35 cellular contexts compared by ENCODE assay signal in the genomic region with DNA sequence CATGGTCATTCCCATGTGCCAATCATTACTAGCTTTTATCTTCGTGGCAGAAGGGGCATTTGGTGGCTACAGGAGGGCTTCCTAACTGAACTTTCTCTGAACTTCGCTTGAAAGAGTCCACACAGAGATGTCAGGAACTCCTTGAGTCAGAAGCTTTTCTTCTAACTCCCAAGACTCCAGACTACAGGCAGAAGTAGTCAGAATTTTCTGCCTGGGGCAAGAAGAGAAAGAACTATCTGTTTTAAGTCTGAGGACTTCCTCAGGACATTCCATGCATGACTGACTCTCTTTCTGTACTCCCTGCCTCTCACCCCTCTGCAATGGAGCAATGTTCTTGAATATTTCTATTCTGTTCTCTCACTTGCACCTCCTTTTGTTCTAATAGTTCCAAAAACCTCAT.
DNase-seq lines count a peak whose midpoint lies in the region; ATAC-seq and TF ChIP-seq lines count a peak whose summit lies in the region.
"Had no signal": no experiment of that assay in that cellular context is flagged by ENCODE, and none has a peak within 500 bp of the region (broad histone marks: within the 10 kb centered on the region; RNA-seq: fewer than 3 reads in every experiment).

No MANE protein-coding gene starts in this region.

- intact Hi-C loops in body of pancreas (cut with DNase I), result no loop called here

- no peak for TF ChIP-seq POLR2A in body of pancreas (IDR thresholded peaks at IDR 0.05)

- no peaks in the 10 kb centered on the region for H3K9me2 ChIP-seq in SK-N-SH
- H3K9me2 ChIP-seq in MM.1S (replicated peaks; ENCODE audit: insufficient read depth, low read length), result no peaks in the 10 kb centered on the region

- no peak for DNase-seq in SK-N-SH
- DNase-seq in adipocyte (ENCODE audit: low read depth), result peak; percentile 80
- peak; percentile 96 for DNase-seq in foreskin melanocyte
- no peak for DNase-seq in body of pancreas
- no peak for DNase-seq in MV-4-11 (lab: John Stamatoyannopoulos, UW)
- no peak for DNase-seq in MM.1S
- DNase-seq: activated CD4-positive, alpha-beta T cell treated with anti-CD3 and anti-CD28 coated beads, Interleukin-2, amount 10 ng/mL, durations not matched to agents 24 days and 14 days; activated effector memory CD4-positive, alpha-beta T cell treated with anti-CD3 and anti-CD28 coated beads, Interleukin-2, amount 50 U/mL, for 16 hours; activated T-cell treated with anti-CD3 and anti-CD28 coated beads, Interleukin-2, amount 50 U/mL, for 1 hour; AML-193; aorta; CD4-positive, alpha-beta memory T cell; central memory CD4-positive, alpha-beta T cell; gastrocnemius medialis; mucosa of descending colon; NCI-H1417; NCI-H2081; NCI-H2227 treated with DMSO at 0.1 percent for 48 hours; NCI-H69; occipital lobe; Peyer's patch; SHP77 treated with DMSO at 0.1 percent for 48 hours; stimulated activated CD4-positive, alpha-beta T cell treated with anti-CD3 and anti-CD28 coated beads, Interleukin-15, amount 100 ng/mL, for 24 hours; stimulated activated CD4-positive, alpha-beta T cell treated with anti-CD3 and anti-CD28 coated beads, Interleukin-4, amount 100 ng/mL, for 4 hours; T-cell; transverse colon; WERI-Rb-1 had no signal

- H3K36me3 ChIP-seq in SK-N-SH (replicated peaks in 1 of 2; ENCODE audit: control insufficient read depth in 1 of 2, insufficient read depth in 2 of 2, low read length in 1 of 2) (peaks cover 0 to 12% of the 10 kb centered on the region in 2 experiments), adipocyte (ENCODE audit: control insufficient read depth, insufficient read depth, low read length, severe bottlenecking) (no peaks in the 10 kb centered on the region), body of pancreas (replicated peaks in 1 of 2; ENCODE audit: insufficient read depth in 1 of 2, low read depth in 2 of 2) (no peaks in the 10 kb centered on the region), MM.1S (replicated peaks; ENCODE audit: insufficient read depth, low read length) (no peaks in the 10 kb centered on the region)
- H3K36me3 ChIP-seq: gastrocnemius medialis, HAP-1, Peyer's patch, transverse colon, WERI-Rb-1 had no signal

- TF ChIP-seq CTCF in SK-N-SH (IDR thresholded peaks at IDR 0.05) (no peak), body of pancreas (IDR thresholded peaks at IDR 0.05) (no peak), MM.1S (IDR thresholded peaks at IDR 0.05; ENCODE audit: low read length) (no peak)

- H3K4me1 ChIP-seq in SK-N-SH (ENCODE audit: control insufficient read depth in 1 of 2, insufficient read depth in 2 of 2, low read depth in 1 of 2, low read length in 1 of 2), result peaks cover 3 to 26% of the 10 kb centered on the region in 2 experiments; a peak in 3 of 4 replicates
- peaks cover 16% of the 10 kb centered on the region for H3K4me1 ChIP-seq in adipocyte (ENCODE audit: control insufficient read depth, insufficient read depth, low read length)
- no peaks in the 10 kb centered on the region for H3K4me1 ChIP-seq in body of pancreas
- H3K4me1 ChIP-seq in MM.1S (ENCODE audit: low read length), result no peaks in the 10 kb centered on the region
- H3K4me1 ChIP-seq: HAP-1, Peyer's patch had no signal

- CTCF ChIA-PET in SK-N-SH (lab: Yijun Ruan, JAX), result interaction anchor here (0.8 to 3.2 kb wide), 3 partner anchors 23 to 207 kb away, joined by 3 to 18 read pairs (median 3); a partner anchor contains a TSS

- H3K27ac ChIP-seq in SK-N-SH (ENCODE audit: low read depth in 2 of 2, low read length in 1 of 2), result peak overlapping the region in 1 of 2 experiments; percentile 91; a peak in 1 of 4 replicates
- no peak overlapping the region for H3K27ac ChIP-seq in body of pancreas
- no peak overlapping the region for H3K27ac ChIP-seq in MM.1S (ENCODE audit: low read length)
- H3K27ac ChIP-seq: 22Rv1, gastrocnemius medialis, HL-60, KMS-11, Peyer's patch, transverse colon, WERI-Rb-1 had no signal

- no peak overlapping the region for H2AFZ ChIP-seq in SK-N-SH (ENCODE audit: low read depth)
- no peak overlapping the region for H2AFZ ChIP-seq in MM.1S (ENCODE audit: low read length)

- POLR2A ChIA-PET in SK-N-SH (lab: Yijun Ruan, JAX), result no interaction called here

- ATAC-seq in SK-N-SH treated with all-trans-retinoic acid at 6 μM for 48 hours, result 0 out of 3 replicates have a peak, but pooled peaks have one; percentile 26
- ATAC-seq in GM18517 (IDR thresholded peaks at IDR 0.05; ENCODE audit: unreplicated experiment), result no peak
- no peak for ATAC-seq in body of pancreas
- ATAC-seq: gastrocnemius medialis; mucosa of descending colon; natural killer cell treated with Interleukin-12 subunit alpha and Interleukin-12 subunit beta and Interleukin-15 and Interleukin-18, amount 100 ng/mL, for 72 hours; T-cell had no signal

- H3K79me2 ChIP-seq in SK-N-SH (ENCODE audit: insufficient read depth), result no peaks in the 10 kb centered on the region
- no peaks in the 10 kb centered on the region for H3K79me2 ChIP-seq in MM.1S (ENCODE audit: low read length)

- H3K4me2 ChIP-seq in SK-N-SH (no peak overlapping the region), MM.1S (ENCODE audit: low read depth, low read length) (no peak overlapping the region)
- H3K4me2 ChIP-seq: KMS-11 had no signal

- H3K9ac ChIP-seq in SK-N-SH (no peak overlapping the region), adipocyte (ENCODE audit: low read length) (no peak overlapping the region), MM.1S (ENCODE audit: low read length) (no peak overlapping the region)
- H3K9ac ChIP-seq: KMS-11 had no signal

- H3K9me3 ChIP-seq in SK-N-SH, result no peaks in the 10 kb centered on the region
- H3K9me3 ChIP-seq in adipocyte (ENCODE audit: control insufficient read depth, low read length), result no peaks in the 10 kb centered on the region
- no peaks in the 10 kb centered on the region for H3K9me3 ChIP-seq in body of pancreas
- no peaks in the 10 kb centered on the region for H3K9me3 ChIP-seq in MM.1S (replicated peaks; ENCODE audit: insufficient read depth, low read length)
- H3K9me3 ChIP-seq: gastrocnemius medialis, HAP-1, mucosa of descending colon, Peyer's patch, transverse colon had no signal

- H3F3A ChIP-seq in SK-N-SH (replicated peaks; ENCODE audit: insufficient read depth), result no peaks in the 10 kb centered on the region
- H3F3A ChIP-seq in MM.1S (ENCODE audit: insufficient read depth, low read length), result no peaks in the 10 kb centered on the region

- no peak for TF ChIP-seq EP300 in SK-N-SH (IDR thresholded peaks at IDR 0.05; ENCODE audit: borderline replicate concordance in 1 of 2, low read depth in 1 of 2, low read length in 1 of 2)

- TF ChIP-seq RAD21 in SK-N-SH (IDR thresholded peaks at IDR 0.05; ENCODE audit: low read length), result no peak

- H4K20me1 ChIP-seq in SK-N-SH (ENCODE audit: insufficient read depth) (no peaks in the 10 kb centered on the region), MM.1S (ENCODE audit: insufficient read depth, low read length) (no peaks in the 10 kb centered on the region)

- H3K4me3 ChIP-seq in SK-N-SH (ENCODE audit: low read depth in 2 of 2, low read length in 1 of 2), result no peak overlapping the region
- no peak overlapping the region for H3K4me3 ChIP-seq in adipocyte (ENCODE audit: low read length)
- no peak overlapping the region for H3K4me3 ChIP-seq in body of pancreas
- H3K4me3 ChIP-seq in MM.1S (ENCODE audit: low read length), result no peak overlapping the region
- H3K4me3 ChIP-seq: gastrocnemius medialis, HAP-1, lung, mucosa of descending colon, Peyer's patch, transverse colon had no signal

- H3K27me3 ChIP-seq in SK-N-SH (ENCODE audit: insufficient read depth) (no peaks in the 10 kb centered on the region), adipocyte (replicated peaks; ENCODE audit: control insufficient read depth, insufficient read depth, low read length) (no peaks in the 10 kb centered on the region), body of pancreas (no peaks in the 10 kb centered on the region), MM.1S (replicated peaks; ENCODE audit: insufficient read depth, low read length) (no peaks in the 10 kb centered on the region)
- H3K27me3 ChIP-seq: gastrocnemius medialis, Peyer's patch, transverse colon had no signal

- WGBS in SK-N-SH (ENCODE audit: low lambda C conversion rate), result 79% methylated on average over 2 of the region's 2 CpGs
- WGBS in body of pancreas, 2 donors, result 50 to 58% methylated on average over 2 of the region's 2 CpGs

TF ChIP-seq in SK-N-SH treated with all-trans-retinoic acid at 6 μM for 48 hours, 23 proteins besides CTCF, POLR2A, EP300 and RAD21 (continues in another document):
- TF ChIP-seq ZFP30 (CRISPR knock-in tag; IDR thresholded peaks at IDR 0.05), result no peak
- TF ChIP-seq, protein P1, sequence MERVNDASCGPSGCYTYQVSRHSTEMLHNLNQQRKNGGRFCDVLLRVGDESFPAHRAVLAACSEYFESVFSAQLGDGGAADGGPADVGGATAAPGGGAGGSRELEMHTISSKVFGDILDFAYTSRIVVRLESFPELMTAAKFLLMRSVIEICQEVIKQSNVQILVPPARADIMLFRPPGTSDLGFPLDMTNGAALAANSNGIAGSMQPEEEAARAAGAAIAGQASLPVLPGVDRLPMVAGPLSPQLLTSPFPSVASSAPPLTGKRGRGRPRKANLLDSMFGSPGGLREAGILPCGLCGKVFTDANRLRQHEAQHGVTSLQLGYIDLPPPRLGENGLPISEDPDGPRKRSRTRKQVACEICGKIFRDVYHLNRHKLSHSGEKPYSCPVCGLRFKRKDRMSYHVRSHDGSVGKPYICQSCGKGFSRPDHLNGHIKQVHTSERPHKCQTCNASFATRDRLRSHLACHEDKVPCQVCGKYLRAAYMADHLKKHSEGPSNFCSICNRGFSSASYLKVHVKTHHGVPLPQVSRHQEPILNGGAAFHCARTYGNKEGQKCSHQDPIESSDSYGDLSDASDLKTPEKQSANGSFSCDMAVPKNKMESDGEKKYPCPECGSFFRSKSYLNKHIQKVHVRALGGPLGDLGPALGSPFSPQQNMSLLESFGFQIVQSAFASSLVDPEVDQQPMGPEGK (CRISPR knock-in tag; IDR thresholded peaks at IDR 0.05; ENCODE audit: borderline replicate concordance), result no peak

TF ChIP-seq in SK-N-SH, 30 proteins besides CTCF, POLR2A, EP300 and RAD21 (continues in another document):
- no peak for TF ChIP-seq CHD2 (IDR thresholded peaks at IDR 0.05; ENCODE audit: low read length, partially characterized antibody)
- TF ChIP-seq, protein P2, sequence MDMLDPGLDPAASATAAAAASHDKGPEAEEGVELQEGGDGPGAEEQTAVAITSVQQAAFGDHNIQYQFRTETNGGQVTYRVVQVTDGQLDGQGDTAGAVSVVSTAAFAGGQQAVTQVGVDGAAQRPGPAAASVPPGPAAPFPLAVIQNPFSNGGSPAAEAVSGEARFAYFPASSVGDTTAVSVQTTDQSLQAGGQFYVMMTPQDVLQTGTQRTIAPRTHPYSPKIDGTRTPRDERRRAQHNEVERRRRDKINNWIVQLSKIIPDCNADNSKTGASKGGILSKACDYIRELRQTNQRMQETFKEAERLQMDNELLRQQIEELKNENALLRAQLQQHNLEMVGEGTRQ (IDR thresholded peaks at IDR 0.05; ENCODE audit: borderline replicate concordance, low read depth, low read length), result no peak
- no peak for TF ChIP-seq TAF1 (IDR thresholded peaks at IDR 0.05; ENCODE audit: borderline replicate concordance, low read depth, low read length)
- TF ChIP-seq GATA2 (CRISPR knock-in tag; IDR thresholded peaks at IDR 0.05), result no peak
- TF ChIP-seq NRF1 (IDR thresholded peaks at IDR 0.05; ENCODE audit: low read depth, low read length), result no peak

Comparison
In these comparisons a context has a peak if more than half of its experiments do, and no peak if none do; other contexts are left out.
1. DNase-seq: peak in adipocyte (single experiment) and foreskin melanocyte (single experiment); none in SK-N-SH (single experiment), body of pancreas (0 of 4), MV-4-11 (single experiment) and MM.1S (single experiment).